ENCODE assay signal across 27 cellular contexts in the genomic region with DNA sequence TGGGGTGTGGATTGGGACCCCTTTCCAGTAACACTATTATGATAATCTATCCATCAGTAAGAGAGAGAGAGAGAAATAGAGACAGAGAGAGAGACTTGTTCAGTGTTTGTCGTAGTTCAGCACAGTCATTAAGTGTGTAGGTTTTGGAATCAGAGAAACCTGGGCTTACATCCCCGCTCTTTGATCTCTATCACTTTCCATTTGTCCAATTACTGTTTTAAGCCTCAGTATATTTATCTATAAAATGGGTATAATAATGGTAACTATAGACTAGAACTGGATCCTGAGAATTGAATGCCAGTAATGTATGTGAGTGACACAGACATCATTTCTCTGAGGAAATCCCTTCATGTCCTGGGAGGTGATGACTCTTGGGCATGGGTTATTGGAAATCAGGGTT.
"Had no signal": no experiment of that assay in that cellular context is flagged by ENCODE, and none has a peak within 500 bp of the region (broad histone marks: within the 10 kb centered on the region; RNA-seq: fewer than 3 reads in every experiment).

No MANE protein-coding gene starts in this region.

- H3K27me3 ChIP-seq: adrenal gland, brain microvascular endothelial cell, MG63 had no signal

- ATAC-seq: activated CD4-positive, alpha-beta T cell treated with anti-CD3 and anti-CD28 coated beads for 36 hours; activated CD4-positive, CD25-positive, alpha-beta regulatory T cell treated with anti-CD3 and anti-CD28 coated beads, Interleukin-2, amount 50 U/mL, for 24 hours; activated CD8-positive, alpha-beta T cell treated with anti-CD3 and anti-CD28 coated beads, Interleukin-2, amount 10 ng/mL, durations not matched to agents 7 days and 5 days; activated naive CD4-positive, alpha-beta T cell treated with anti-CD3 and anti-CD28 coated beads, Interleukin-2, amount 50 U/mL, for 72 hours; WTC11 had no signal

- H3K9me3 ChIP-seq: adrenal gland, MG63 had no signal

- H3K36me3 ChIP-seq: adrenal gland, brain microvascular endothelial cell, MG63 had no signal

- H3K4me3 ChIP-seq: adrenal gland, MG63 had no signal

- H3K27ac ChIP-seq: adrenal gland, brain microvascular endothelial cell, RWPE1 had no signal

- H3K4me1 ChIP-seq: adrenal gland had no signal

- DNase-seq: activated CD4-positive, alpha-beta T cell treated with anti-CD3 and anti-CD28 coated beads for 36 hours; activated CD4-positive, alpha-beta T cell treated with anti-CD3 and anti-CD28 coated beads, Interleukin-2, amount 10 ng/mL, durations not matched to agents 7 days and 5 days; activated CD4-positive, alpha-beta T cell treated with anti-CD3 and anti-CD28 coated beads, Interleukin-2, amount 50 U/mL, for 48 hours; activated CD8-positive, alpha-beta T cell treated with anti-CD3 and anti-CD28 coated beads, Interleukin-2, amount 10 ng/mL, durations not matched to agents 7 days and 5 days; activated gamma-delta T cell; activated naive CD4-positive, alpha-beta T cell treated with Interleukin-2 at 50 U/mL for 16 hours; activated T-cell treated with anti-CD3 and anti-CD28 coated beads, Interleukin-2, amount 50 U/mL, for 24 hours; adrenal gland; anterior cingulate cortex; brain microvascular endothelial cell; central memory CD4-positive, alpha-beta T cell; Karpas-422; KBM-7; MG63; NCI-H1048; NCI-H1105 treated with DMSO at 0.1 percent for 48 hours; NCI-H1436; NCI-H1694; NCI-H1930; NCI-H2081 treated with DMSO at 0.1 percent for 48 hours; NCI-H345; NCI-H524 treated with DMSO at 0.1 percent for 48 hours; Right ventricle myocardium superior had no signal
